In the genomic region with DNA sequence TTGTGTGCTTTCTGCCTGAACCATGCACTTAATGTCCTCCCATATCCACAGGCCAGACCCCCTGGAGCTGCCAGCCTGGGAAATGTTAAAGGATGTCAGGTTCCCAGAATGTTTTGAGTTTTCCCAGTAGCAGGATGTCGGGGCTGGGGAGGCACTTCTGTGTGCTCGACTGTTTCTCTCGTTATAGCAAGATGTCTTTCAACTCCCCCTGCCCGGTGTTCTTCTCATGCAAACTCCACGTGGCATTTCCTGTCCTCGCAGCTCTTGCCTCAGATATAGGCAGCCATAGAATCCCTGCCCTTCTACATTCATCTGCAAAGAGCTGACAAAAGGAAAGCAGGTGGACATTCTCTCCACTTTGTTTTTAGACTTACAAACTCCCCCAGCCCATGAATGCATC, we compare ENCODE assay signal across 22 cellular contexts.
DNase-seq lines count a peak whose midpoint lies in the region; ATAC-seq and TF ChIP-seq lines count a peak whose summit lies in the region.
"Had no signal": no experiment of that assay in that cellular context is flagged by ENCODE, and none has a peak within 500 bp of the region (broad histone marks: within the 10 kb centered on the region; RNA-seq: fewer than 3 reads in every experiment).

No MANE protein-coding gene starts in this region.

- H3K36me3 ChIP-seq in brain microvascular endothelial cell (replicated peaks) (no peaks in the 10 kb centered on the region), mesenchymal stem cell (ENCODE audit: control insufficient read depth in 1 of 2, insufficient read depth in 2 of 2, low read depth in 1 of 2, low read length in 2 of 2) (no peaks in the 10 kb centered on the region), smooth muscle cell (ENCODE audit: low read depth) (no peaks in the 10 kb centered on the region)
- H3K36me3 ChIP-seq: MG63, SJSA1 had no signal

- no peak for TF ChIP-seq POLR2A in lower leg skin (IDR thresholded peaks at IDR 0.05)

- peaks cover 9% of the 10 kb centered on the region for H3K27me3 Mint-ChIP-seq in H9 (ENCODE audit: low read depth)
- H3K27me3 Mint-ChIP-seq: B cell had no signal

- no peaks in the 10 kb centered on the region for H3K9me3 ChIP-seq in H9 (ENCODE audit: control insufficient read depth, low read depth, low read length)
- H3K9me3 ChIP-seq in mesenchymal stem cell (ENCODE audit: control insufficient read depth, low read length): no peaks in the 10 kb centered on the region
- H3K9me3 ChIP-seq in smooth muscle cell (replicated peaks; ENCODE audit: low read depth): no peaks in the 10 kb centered on the region
- H3K9me3 ChIP-seq: Caco-2, MG63, SJSA1 had no signal

- H2BK15ac ChIP-seq in H9 (ENCODE audit: low read depth, low read length): no peak overlapping the region
- no peak overlapping the region for H2BK15ac ChIP-seq in mesenchymal stem cell (ENCODE audit: low read depth, poor library complexity, severe bottlenecking)

- no peaks in the 10 kb centered on the region; the same call in 1 of the 2 replicates for H3K4me1 ChIP-seq in H9 (ENCODE audit: insufficient read depth, low read length)
- no peaks in the 10 kb centered on the region for H3K4me1 ChIP-seq in mesenchymal stem cell (ENCODE audit: control insufficient read depth, insufficient read depth, low read depth, low read length)
- H3K4me1 ChIP-seq in smooth muscle cell (ENCODE audit: low read depth): no peaks in the 10 kb centered on the region
- H3K4me1 ChIP-seq: Caco-2, SJSA1 had no signal

- H3K4ac ChIP-seq in H9 (ENCODE audit: low read depth, low read length) (no peak overlapping the region), mesenchymal stem cell (ENCODE audit: low read depth in 1 of 2, low read length in 2 of 2) (no peak overlapping the region)

- H2AK5ac ChIP-seq in H9 (ENCODE audit: insufficient read length, low read length) (no peak overlapping the region), mesenchymal stem cell (ENCODE audit: low read length, severe bottlenecking) (no peak overlapping the region)

- no peak overlapping the region for H3K4me2 ChIP-seq in H9 (ENCODE audit: insufficient read depth, insufficient read length, low read length)
- H3K4me2 ChIP-seq in mesenchymal stem cell (ENCODE audit: low read length, poor library complexity, severe bottlenecking): no peak overlapping the region
- no peak overlapping the region for H3K4me2 ChIP-seq in smooth muscle cell

- TF ChIP-seq CTCF in H9 (conservative IDR thresholded peaks at IDR 0.05): no peak
- no peak for TF ChIP-seq CTCF in brain microvascular endothelial cell (IDR thresholded peaks at IDR 0.05; ENCODE audit: low read depth, low read length, missing control alignments)
- TF ChIP-seq CTCF in smooth muscle cell (IDR thresholded peaks at IDR 0.05; ENCODE audit: borderline replicate concordance, insufficient read depth, poor library complexity, severe bottlenecking): no peak
- no peak for TF ChIP-seq CTCF in lower leg skin (IDR thresholded peaks at IDR 0.05)

- H4K91ac ChIP-seq in H9 (ENCODE audit: insufficient read length, low read depth, low read length) (no peak overlapping the region), mesenchymal stem cell (ENCODE audit: low read length) (no peak overlapping the region)

- H3K9ac ChIP-seq in H9 (ENCODE audit: extremely low read depth, insufficient read length, low read length) (no peak overlapping the region), mesenchymal stem cell (ENCODE audit: low read length) (no peak overlapping the region), smooth muscle cell (ENCODE audit: low read depth) (no peak overlapping the region)

- H2BK12ac ChIP-seq in H9 (ENCODE audit: insufficient read length, low read depth, low read length) (no peak overlapping the region), mesenchymal stem cell (ENCODE audit: low read length in 2 of 2) (peak overlapping the region in 1 of 2 experiments; percentile 59)

- no peak overlapping the region; a peak in 1 of 7 replicates for H3K27ac Mint-ChIP-seq in H9
- H3K27ac Mint-ChIP-seq: B cell; CD8-positive, alpha-beta T cell had no signal

- in situ Hi-C loops in brain microvascular endothelial cell (cut with HindIII; ENCODE audit: low pct_ligation_motif_present, low sequenced_read_pairs): no loop called here

- H4K8ac ChIP-seq in H9 (replicated peaks; ENCODE audit: insufficient read length, low read depth, low read length) (no peak overlapping the region), mesenchymal stem cell (ENCODE audit: low read length) (peak overlapping the region; percentile 27)

- H3K4me3 Mint-ChIP-seq in H9: no peak overlapping the region
- H3K4me3 Mint-ChIP-seq: B cell; CD8-positive, alpha-beta T cell had no signal

- H3K9me3 Mint-ChIP-seq in H9: no peaks in the 10 kb centered on the region
- H3K9me3 Mint-ChIP-seq: CD8-positive, alpha-beta T cell had no signal

- H3K4me3 ChIP-seq in brain microvascular endothelial cell (ENCODE audit: low read depth, low read length) (no peak overlapping the region), mesenchymal stem cell (ENCODE audit: insufficient read depth in 1 of 2, low read depth in 1 of 2, low read length in 2 of 2) (no peak overlapping the region), smooth muscle cell (no peak overlapping the region), lower leg skin (ENCODE audit: low read depth, poor library complexity, severe bottlenecking) (no peak overlapping the region)
- H3K4me3 ChIP-seq: MG63, SJSA1 had no signal

- intact Hi-C loops in lower leg skin (cut with DNase I; ENCODE audit: low total_unique reads): no loop called here

- H4K5ac ChIP-seq in H9 (ENCODE audit: insufficient read length, low read depth, low read length): no peak overlapping the region

- H3K23ac ChIP-seq in H9 (ENCODE audit: insufficient read length, low read depth, low read length) (no peak overlapping the region), mesenchymal stem cell (ENCODE audit: low read length in 2 of 2) (no peak overlapping the region)

- H3K23me2 ChIP-seq in H9 (ENCODE audit: insufficient read length, low read depth, low read length, poor library complexity, severe bottlenecking): no peaks in the 10 kb centered on the region

- no CpG with 5 or more reads among the region's 6 CpGs for WGBS in H9 (ENCODE audit: extremely low coverage, insufficient read length, low lambda C conversion rate)
- 9% methylated on average over 6 of the region's 6 CpGs for WGBS in mesenchymal stem cell
- WGBS in smooth muscle cell (ENCODE audit: low lambda C conversion rate): 25% methylated on average over 6 of the region's 6 CpGs
- WGBS in lower leg skin, 2 donors: 58 to 72% methylated on average over 6 of the region's 6 CpGs

- H3F3A ChIP-seq in smooth muscle cell (ENCODE audit: low read depth): no peaks in the 10 kb centered on the region

- H3K18ac ChIP-seq in H9 (ENCODE audit: insufficient read length, low read depth, low read length) (no peak overlapping the region), mesenchymal stem cell (ENCODE audit: low read depth in 1 of 2, low read length in 2 of 2) (no peak overlapping the region)

- no peak overlapping the region for H3K14ac ChIP-seq in H9 (ENCODE audit: insufficient read depth, low read length)
- no peak overlapping the region for H3K14ac ChIP-seq in mesenchymal stem cell (ENCODE audit: low read length in 2 of 2)

- H3T11ph ChIP-seq in H9 (ENCODE audit: low read length): no peak overlapping the region

- H3K36me3 Mint-ChIP-seq in H9 (ENCODE audit: insufficient read depth in 1 of 3, low read depth in 3 of 3): no peaks in the 10 kb centered on the region
- H3K36me3 Mint-ChIP-seq: CD8-positive, alpha-beta T cell had no signal

- DNase-seq in H9 (peak; percentile 32), brain microvascular endothelial cell (peak; percentile 7), mesenchymal stem cell (no peak), smooth muscle cell (lab: John Stamatoyannopoulos, UW; ENCODE audit: unreplicated experiment) (no peak), lower leg skin (ENCODE audit: low spot score in 2 of 2) (no peak)
- DNase-seq: Caco-2; CD8-positive, alpha-beta T cell; DMS 273 treated with DMSO at 0.1 percent for 48 hours; DMS79; KBM-7; MG63; NCI-H1417; NCI-H1694; NCI-H2029 treated with DMSO at 0.1 percent for 48 hours; NCI-H2227 treated with DMSO at 0.1 percent for 48 hours; Right ventricle myocardium superior; RPMI8226 had no signal

- H2BK5ac ChIP-seq in H9 (ENCODE audit: insufficient read length, low read length) (no peak overlapping the region), mesenchymal stem cell (ENCODE audit: low read depth, low read length, poor library complexity, severe bottlenecking) (no peak overlapping the region)

- H2AFZ ChIP-seq in H9 (ENCODE audit: low read length) (no peak overlapping the region), mesenchymal stem cell (ENCODE audit: low read depth, low read length) (no peak overlapping the region), smooth muscle cell (ENCODE audit: low read depth) (peak overlapping the region; percentile 47)

- H2BK120ac ChIP-seq in H9 (ENCODE audit: low read depth, low read length, poor library complexity, severe bottlenecking) (no peak overlapping the region), mesenchymal stem cell (ENCODE audit: low read depth, low read length) (no peak overlapping the region)

- no peaks in the 10 kb centered on the region for H4K20me1 ChIP-seq in H9 (ENCODE audit: control insufficient read depth, insufficient read depth, insufficient read length)
- no peaks in the 10 kb centered on the region for H4K20me1 ChIP-seq in smooth muscle cell (ENCODE audit: low read depth)

- H3K79me2 ChIP-seq in H9 (ENCODE audit: insufficient read depth, low read length) (no peaks in the 10 kb centered on the region), smooth muscle cell (ENCODE audit: low read depth) (no peaks in the 10 kb centered on the region)

- H2BK20ac ChIP-seq in H9 (ENCODE audit: low read depth, low read length, poor library complexity, severe bottlenecking): no peak overlapping the region

- no peak overlapping the region for H3K56ac ChIP-seq in H9 (ENCODE audit: insufficient read length, low read depth, low read length)

- ATAC-seq in GM18511 (IDR thresholded peaks at IDR 0.05; ENCODE audit: unreplicated experiment): no peak
- ATAC-seq in GM19328 (IDR thresholded peaks at IDR 0.05; ENCODE audit: unreplicated experiment): no peak
- ATAC-seq: CD8-positive, alpha-beta T cell had no signal

- H3K27me3 ChIP-seq in H9 (ENCODE audit: insufficient read depth, low read length) (no peaks in the 10 kb centered on the region), brain microvascular endothelial cell (replicated peaks) (no peaks in the 10 kb centered on the region), mesenchymal stem cell (ENCODE audit: control insufficient read depth in 1 of 2, insufficient read depth in 1 of 2, low read length in 2 of 2) (no peaks in the 10 kb centered on the region), smooth muscle cell (ENCODE audit: low read depth) (no peaks in the 10 kb centered on the region)
- H3K27me3 ChIP-seq: MG63, SJSA1 had no signal

- H3K27ac ChIP-seq in H9 (ENCODE audit: insufficient read length, low read depth, low read length) (no peak overlapping the region), brain microvascular endothelial cell (no peak overlapping the region), mesenchymal stem cell (ENCODE audit: low read length, poor library complexity, severe bottlenecking) (no peak overlapping the region), smooth muscle cell (ENCODE audit: low read depth) (no peak overlapping the region)
- H3K27ac ChIP-seq: C4-2B, SJSA1 had no signal

- peaks cover 20 to 29% of the 10 kb centered on the region in 2 experiments for H3K4me1 Mint-ChIP-seq in H9
- H3K4me1 Mint-ChIP-seq: B cell had no signal

- no peaks in the 10 kb centered on the region for H3K79me1 ChIP-seq in H9 (ENCODE audit: insufficient read depth, low read depth, low read length, poor library complexity, severe bottlenecking)
- no peaks in the 10 kb centered on the region for H3K79me1 ChIP-seq in mesenchymal stem cell (replicated peaks; ENCODE audit: low read length, poor library complexity, severe bottlenecking)

Comparison
In these comparisons a context has a peak if more than half of its experiments do, and no peak if none do; other contexts are left out.
1. DNase-seq: peak in H9 (single experiment) and brain microvascular endothelial cell (single experiment); none in mesenchymal stem cell (single experiment), smooth muscle cell (single experiment) and lower leg skin (0 of 2).